13 cellular contexts compared by ENCODE assay signal in genomic region chr17:47829870-47830269, GRCh38. TPM values are rescaled to one million over a fixed set of nuclear protein-coding genes. Genes with fewer than 3 reads are reported as not detected.
DNase-seq lines count a peak whose midpoint lies in the region; TF ChIP-seq lines count a peak whose summit lies in the region.
"Had no signal": no experiment of that assay in that cellular context is flagged by ENCODE, and none has a peak within 500 bp of the region (broad histone marks: within the 10 kb centered on the region; RNA-seq: fewer than 3 reads in every experiment).

No MANE protein-coding gene starts in this region.

- H3K4me3 ChIP-seq in SJSA1 (no peak overlapping the region), trophoblast cell (ENCODE audit: low read depth, low read length) (no peak overlapping the region)
- H3K4me3 ChIP-seq: lung had no signal

- no peak overlapping the region for H3K23ac ChIP-seq in trophoblast cell (ENCODE audit: low read length)

- H3K36me3 Mint-ChIP-seq in brain (peaks cover 34% of the 10 kb centered on the region), progenitor cell of endocrine pancreas (ENCODE audit: insufficient read depth) (peaks cover 9% of the 10 kb centered on the region)

- H3K14ac ChIP-seq in trophoblast cell (ENCODE audit: low read length): no peak overlapping the region

- no peak for TF ChIP-seq CTCF in brain (conservative IDR thresholded peaks at IDR 0.05)
- TF ChIP-seq CTCF in progenitor cell of endocrine pancreas (IDR thresholded peaks at IDR 0.05; ENCODE audit: unreplicated experiment): no peak

- H3K27me3 Mint-ChIP-seq in brain: peaks cover 4% of the 10 kb centered on the region
- no peaks in the 10 kb centered on the region for H3K27me3 Mint-ChIP-seq in progenitor cell of endocrine pancreas

- peaks cover 34% of the 10 kb centered on the region for H3K36me3 ChIP-seq in SJSA1
- peaks cover 19 to 24% of the 10 kb centered on the region in 2 experiments for H3K36me3 ChIP-seq in trophoblast cell (ENCODE audit: control insufficient read depth in 1 of 2, insufficient read depth in 2 of 2, low read length in 2 of 2)

- H3K4me1 Mint-ChIP-seq in brain (peaks cover 33% of the 10 kb centered on the region), progenitor cell of endocrine pancreas (ENCODE audit: low read depth) (peaks cover 17% of the 10 kb centered on the region)

- no peak overlapping the region for H3K18ac ChIP-seq in trophoblast cell (ENCODE audit: low read length)

- no peaks in the 10 kb centered on the region for H3K9me3 Mint-ChIP-seq in brain
- H3K9me3 Mint-ChIP-seq in progenitor cell of endocrine pancreas (ENCODE audit: low read depth): no peaks in the 10 kb centered on the region

- H3K27ac Mint-ChIP-seq in brain (peak overlapping the region in 1 of 5 experiments; percentile 31), progenitor cell of endocrine pancreas (peak overlapping the region; percentile 20)

- no peak overlapping the region for H2BK12ac ChIP-seq in trophoblast cell (ENCODE audit: low read length)

- no peak overlapping the region for H3K4ac ChIP-seq in trophoblast cell (ENCODE audit: low read depth, low read length)

- no peak overlapping the region for H4K91ac ChIP-seq in trophoblast cell (ENCODE audit: low read depth, low read length)

- H2BK120ac ChIP-seq in trophoblast cell (ENCODE audit: insufficient read depth, low read length, poor library complexity): no peak overlapping the region

- H2AK5ac ChIP-seq in trophoblast cell (ENCODE audit: low read length): no peak overlapping the region

- no peak overlapping the region for H2AFZ ChIP-seq in trophoblast cell (ENCODE audit: insufficient read depth, low read length, poor library complexity)

- DNase-seq in NK-92 treated with Interleukin-12 subunit alpha and Interleukin-12 subunit beta, amount 100 ng/mL, for 24 hours (lab: John Stamatoyannopoulos, UW): peak; percentile 68
- no peak for DNase-seq in NK-92 (lab: John Stamatoyannopoulos, UW; ENCODE audit: unreplicated experiment)
- peak; percentile 71 to 84 for DNase-seq in SJSA1 (ENCODE audit: low read depth in 1 of 2, low spot score in 2 of 2)
- DNase-seq in progenitor cell of endocrine pancreas (ENCODE audit: low spot score, unreplicated experiment): no peak
- no peak for DNase-seq in trophoblast cell
- DNase-seq in SHP77 treated with DMSO at 0.1 percent for 48 hours (lab: John Stamatoyannopoulos, UW): no peak
- no peak for DNase-seq in Kasumi-1 (lab: John Stamatoyannopoulos, UW)
- DNase-seq: 8988T, NCI-H146, Right ventricle myocardium superior had no signal

- H3K27me3 ChIP-seq in SJSA1 (replicated peaks) (no peaks in the 10 kb centered on the region), trophoblast cell (ENCODE audit: insufficient read depth, low read length) (no peaks in the 10 kb centered on the region)

- no peak overlapping the region for H3K4me2 ChIP-seq in trophoblast cell (ENCODE audit: low read length)

- H3K9me3 ChIP-seq in SJSA1 (replicated peaks): no peaks in the 10 kb centered on the region
- H3K9me3 ChIP-seq in trophoblast cell (ENCODE audit: insufficient read depth, low read depth, low read length): no peaks in the 10 kb centered on the region
- H3K9me3 ChIP-seq: thoracic aorta had no signal

- H3K4me3 Mint-ChIP-seq in brain: peak overlapping the region; percentile 91 to 97 (median 95)
- peak overlapping the region; percentile 88 for H3K4me3 Mint-ChIP-seq in progenitor cell of endocrine pancreas (ENCODE audit: low read depth)

- H3K79me2 ChIP-seq in trophoblast cell (ENCODE audit: control insufficient read depth, insufficient read depth, low read length, poor library complexity): no peaks in the 10 kb centered on the region

- H2BK5ac ChIP-seq in trophoblast cell (ENCODE audit: low read depth, low read length, poor library complexity): no peak overlapping the region

- no CpG with 5 or more reads among the region's 3 CpGs for WGBS in trophoblast cell (ENCODE audit: extremely low coverage, insufficient coverage, insufficient read length)

- H3K4me1 ChIP-seq in SJSA1 (replicated peaks): peaks cover 21% of the 10 kb centered on the region
- H3K4me1 ChIP-seq in trophoblast cell (ENCODE audit: control insufficient read depth in 1 of 2, insufficient read depth in 2 of 2, low read length in 2 of 2): peaks cover 8% of the 10 kb centered on the region in 2 experiments

- peaks cover 3% of the 10 kb centered on the region for H3K79me1 ChIP-seq in trophoblast cell (ENCODE audit: low read length)

- H3K9ac ChIP-seq in trophoblast cell (ENCODE audit: low read length): no peak overlapping the region

- H4K8ac ChIP-seq in trophoblast cell (ENCODE audit: low read depth, low read length): no peak overlapping the region

- H3K27ac ChIP-seq in SJSA1 (peak overlapping the region; percentile 74), trophoblast cell (ENCODE audit: low read depth, low read length) (no peak overlapping the region)
- H3K27ac ChIP-seq: thoracic aorta had no signal

- H4K12ac ChIP-seq in trophoblast cell (ENCODE audit: low read depth, low read length): no peak overlapping the region

RNA-seq across cellular contexts. Expression of gene MRPL10, which starts 1.5 kb away (rescaled TPM):
- total RNA-seq in SJSA1 (2014; rRNA removed; shearing (Covaris generic)): 27.3 and 54.7 TPM in 2 replicates
- 61.6 TPM for polyA plus RNA-seq in brain (ENCODE audit: insufficient read depth, low read depth, low replicate concordance)
- 41.1 and 44.1 TPM in 2 replicates for total RNA-seq in progenitor cell of endocrine pancreas
- 43.6 and 46.2 TPM in 2 replicates for polyA plus RNA-seq in trophoblast cell (2013)

RNA-seq across cellular contexts. Expression of gene LRRC46, which starts 1.6 kb away (rescaled TPM):
- total RNA-seq in SJSA1 (2014; rRNA removed; shearing (Covaris generic)): not detected in 2 replicates
- polyA plus RNA-seq in brain (ENCODE audit: insufficient read depth, low read depth, low replicate concordance): 3.4 TPM
- total RNA-seq in progenitor cell of endocrine pancreas: 1.3 and 1.7 TPM in 2 replicates
- 0.29 and 0.42 TPM in 2 replicates for polyA plus RNA-seq in trophoblast cell (2013)

RNA-seq across cellular contexts. Expression of gene OSBPL7, which starts 8.3 kb away (rescaled TPM):
- 6.2 and 6.4 TPM in 2 replicates for total RNA-seq in SJSA1 (2014; rRNA removed; shearing (Covaris generic))
- 6.6 TPM for polyA plus RNA-seq in brain (ENCODE audit: insufficient read depth, low read depth, low replicate concordance)
- total RNA-seq in progenitor cell of endocrine pancreas: 20.5 and 26.2 TPM in 2 replicates
- polyA plus RNA-seq in trophoblast cell (2013): 5.0 and 5.2 TPM in 2 replicates

RNA-seq across cellular contexts. Expression of gene SCRN2, which starts 11.2 kb away (rescaled TPM):
- 39.5 and 41.1 TPM in 2 replicates for total RNA-seq in SJSA1 (2014; rRNA removed; shearing (Covaris generic))
- polyA plus RNA-seq in brain (ENCODE audit: insufficient read depth, low read depth, low replicate concordance): 24.3 TPM
- 58.6 and 59.0 TPM in 2 replicates for total RNA-seq in progenitor cell of endocrine pancreas
- polyA plus RNA-seq in trophoblast cell (2013): 19.9 and 20.8 TPM in 2 replicates

RNA-seq across cellular contexts. Expression of gene SP6, which starts 21.1 kb away (rescaled TPM):
- total RNA-seq in SJSA1 (2014; rRNA removed; shearing (Covaris generic)): not detected in 2 replicates
- polyA plus RNA-seq in brain (ENCODE audit: insufficient read depth, low read depth, low replicate concordance): 2.5 TPM
- 0.74 and 1.1 TPM in 2 replicates for total RNA-seq in progenitor cell of endocrine pancreas
- 209 and 234 TPM in 2 replicates for polyA plus RNA-seq in trophoblast cell (2013)
- total RNA-seq: thoracic aorta had no signal

Comparison
In these comparisons a context has a peak if more than half of its experiments do, and no peak if none do; other contexts are left out.
1. DNase-seq: peak in NK-92 treated with Interleukin-12 subunit alpha and Interleukin-12 subunit beta, amount 100 ng/mL, for 24 hours (single experiment) and SJSA1 (2 of 2); none in NK-92 (single experiment), progenitor cell of endocrine pancreas (single experiment), trophoblast cell (0 of 2), SHP77 treated with DMSO at 0.1 percent for 48 hours (single experiment) and Kasumi-1 (0 of 2).